ENCODE assay signal across 17 cellular contexts in genomic region chr3:9415485-9416138, GRCh38. TPM values are rescaled to one million over a fixed set of nuclear protein-coding genes. Genes with fewer than 3 reads are reported as not detected.
A peak's percentile ranks its signal among the peaks of the same experiment; 100 is the strongest.
DNase-seq lines count a peak whose midpoint lies in the region; ATAC-seq and TF ChIP-seq lines count a peak whose summit lies in the region.
"Had no signal": no experiment of that assay in that cellular context is flagged by ENCODE, and none has a peak within 500 bp of the region (broad histone marks: within the 10 kb centered on the region; RNA-seq: fewer than 3 reads in every experiment).

No MANE protein-coding gene starts in this region.

- H4K91ac ChIP-seq in mesenchymal stem cell (ENCODE audit: low read length), result no peak overlapping the region

- no peak for DNase-seq in left ventricle myocardium inferior
- no peak for DNase-seq in cardiac septum (ENCODE audit: low spot score)
- no peak for DNase-seq in activated T-helper 2 cell treated with anti-CD3 and anti-CD28 coated beads, Interferon-gamma antibody, Interleukin-2, Interleukin-4, amounts not matched to agents 10 μg/mL and 5 μg/mL and 100 μg/mL, durations not matched to agents 14 hours and 24 hours and 36 hours (ENCODE audit: low spot score)
- DNase-seq in mesenchymal stem cell, result no peak
- DNase-seq in NCI-H1092 treated with DMSO at 0.1 percent for 48 hours (lab: John Stamatoyannopoulos, UW), result no peak
- DNase-seq in ascending aorta (ENCODE audit: low spot score in 2 of 2), result no peak
- DNase-seq: AML-193; DMS53; esophagus squamous epithelium; MV-4-11; naive B cell; stimulated activated CD4-positive, alpha-beta T cell treated with anti-CD3 and anti-CD28 coated beads, Interleukin-2, amount 100 ng/mL, for 24 hours; T-helper 2 cell; tibial artery had no signal

- H2BK5ac ChIP-seq in mesenchymal stem cell (ENCODE audit: low read depth, low read length, poor library complexity, severe bottlenecking), result no peak overlapping the region

- H3K9me3 Mint-ChIP-seq in activated T-helper 2 cell treated with anti-CD3 and anti-CD28 coated beads, Interferon-gamma antibody, Interleukin-2, Interleukin-4, amounts not matched to agents 10 μg/mL and 5 μg/mL and 100 μg/mL, durations not matched to agents 14 hours and 24 hours and 36 hours, result no peaks in the 10 kb centered on the region
- H3K9me3 Mint-ChIP-seq: naive B cell had no signal

- H3K4me3 Mint-ChIP-seq in activated T-helper 2 cell treated with anti-CD3 and anti-CD28 coated beads, Interferon-gamma antibody, Interleukin-2, Interleukin-4, amounts not matched to agents 10 μg/mL and 5 μg/mL and 100 μg/mL, durations not matched to agents 14 hours and 24 hours and 36 hours (ENCODE audit: low read depth), result no peak overlapping the region
- H3K4me3 Mint-ChIP-seq: naive B cell had no signal

- no peaks in the 10 kb centered on the region for H3K79me1 ChIP-seq in mesenchymal stem cell (replicated peaks; ENCODE audit: low read length, poor library complexity, severe bottlenecking)

- 92% methylated on average over 4 of the region's 6 CpGs for whole genome bisulfite sequencing in mesenchymal stem cell

- H3K27ac Mint-ChIP-seq in activated T-helper 2 cell treated with anti-CD3 and anti-CD28 coated beads, Interferon-gamma antibody, Interleukin-2, Interleukin-4, amounts not matched to agents 10 μg/mL and 5 μg/mL and 100 μg/mL, durations not matched to agents 14 hours and 24 hours and 36 hours, result peak overlapping the region; percentile 27

- no peaks in the 10 kb centered on the region for H3K27me3 Mint-ChIP-seq in activated T-helper 2 cell treated with anti-CD3 and anti-CD28 coated beads, Interferon-gamma antibody, Interleukin-2, Interleukin-4, amounts not matched to agents 10 μg/mL and 5 μg/mL and 100 μg/mL, durations not matched to agents 14 hours and 24 hours and 36 hours (ENCODE audit: low read depth)
- H3K27me3 Mint-ChIP-seq: naive B cell had no signal

- H3K27ac ChIP-seq in left ventricle myocardium inferior (replicated peaks) (peak overlapping the region; percentile 15), mesenchymal stem cell (ENCODE audit: low read length, poor library complexity, severe bottlenecking) (no peak overlapping the region), ascending aorta (peak overlapping the region in 1 of 2 donors; percentile 4)
- H3K27ac ChIP-seq: hepatocyte, tibial artery had no signal

- H3K23ac ChIP-seq in mesenchymal stem cell (ENCODE audit: low read length in 2 of 2), result no peak overlapping the region

- no peak overlapping the region for H2AFZ ChIP-seq in mesenchymal stem cell (ENCODE audit: low read depth, low read length)
- H2AFZ ChIP-seq: hepatocyte had no signal

- H4K8ac ChIP-seq in mesenchymal stem cell (ENCODE audit: low read length), result no peak overlapping the region

- H3K27me3 ChIP-seq in left ventricle myocardium inferior (ENCODE audit: low read depth) (no peaks in the 10 kb centered on the region), mesenchymal stem cell (ENCODE audit: control insufficient read depth in 1 of 2, insufficient read depth in 1 of 2, low read length in 2 of 2) (no peaks in the 10 kb centered on the region), ascending aorta (no peaks in the 10 kb centered on the region)
- H3K27me3 ChIP-seq: esophagus squamous epithelium, hepatocyte, tibial artery had no signal

- no peak overlapping the region for H2BK120ac ChIP-seq in mesenchymal stem cell (ENCODE audit: low read depth, low read length)

- H3K18ac ChIP-seq in mesenchymal stem cell (ENCODE audit: low read depth in 1 of 2, low read length in 2 of 2), result no peak overlapping the region

- ATAC-seq in GM21576 (IDR thresholded peaks at IDR 0.05; ENCODE audit: unreplicated experiment) (no peak), GM21619 (IDR thresholded peaks at IDR 0.05; ENCODE audit: unreplicated experiment) (no peak)

- H3K9ac ChIP-seq in mesenchymal stem cell (ENCODE audit: low read length), result peak overlapping the region; percentile 44

- no peaks in the 10 kb centered on the region for H3K9me3 ChIP-seq in left ventricle myocardium inferior (replicated peaks)
- no peaks in the 10 kb centered on the region for H3K9me3 ChIP-seq in mesenchymal stem cell (ENCODE audit: control insufficient read depth, low read length)
- H3K9me3 ChIP-seq in ascending aorta, result no peaks in the 10 kb centered on the region
- H3K9me3 ChIP-seq: esophagus squamous epithelium, tibial artery had no signal

- TF ChIP-seq CTCF in left ventricle myocardium inferior (IDR thresholded peaks at IDR 0.05; ENCODE audit: borderline replicate concordance) (no peak), ascending aorta (IDR thresholded peaks at IDR 0.05) (no peak)

- no peak overlapping the region for H3K4ac ChIP-seq in mesenchymal stem cell (ENCODE audit: low read depth in 1 of 2, low read length in 2 of 2)

- peaks cover 30% of the 10 kb centered on the region for H3K4me1 Mint-ChIP-seq in activated T-helper 2 cell treated with anti-CD3 and anti-CD28 coated beads, Interferon-gamma antibody, Interleukin-2, Interleukin-4, amounts not matched to agents 10 μg/mL and 5 μg/mL and 100 μg/mL, durations not matched to agents 14 hours and 24 hours and 36 hours (ENCODE audit: low read depth)

- H3K4me2 ChIP-seq in mesenchymal stem cell (ENCODE audit: low read length, poor library complexity, severe bottlenecking), result no peak overlapping the region
- H3K4me2 ChIP-seq: hepatocyte had no signal

- intact Hi-C loops in left ventricle myocardium inferior (cut with micrococcal nuclease) (no loop called here), cardiac septum (cut with DNase I) (no loop called here), ascending aorta (cut with DNase I) (no loop called here)
- intact Hi-C loops in activated T-helper 2 cell treated with anti-CD3 and anti-CD28 coated beads, Interferon-gamma antibody, Interleukin-2, Interleukin-4, amounts not matched to agents 10 μg/mL and 5 μg/mL and 100 μg/mL, durations not matched to agents 14 hours and 24 hours and 36 hours (cut with micrococcal nuclease), result no loop called here

- H3K4me1 ChIP-seq in left ventricle myocardium inferior (peaks cover 90% of the 10 kb centered on the region), mesenchymal stem cell (ENCODE audit: control insufficient read depth, insufficient read depth, low read depth, low read length) (peaks cover 3% of the 10 kb centered on the region), ascending aorta (peaks cover 0 to 51% of the 10 kb centered on the region in 2 donors)

- peaks cover 25% of the 10 kb centered on the region for H3K36me3 Mint-ChIP-seq in activated T-helper 2 cell treated with anti-CD3 and anti-CD28 coated beads, Interferon-gamma antibody, Interleukin-2, Interleukin-4, amounts not matched to agents 10 μg/mL and 5 μg/mL and 100 μg/mL, durations not matched to agents 14 hours and 24 hours and 36 hours (ENCODE audit: low read depth)

- no peak overlapping the region for H3K4me3 ChIP-seq in left ventricle myocardium inferior
- H3K4me3 ChIP-seq in mesenchymal stem cell (ENCODE audit: insufficient read depth in 1 of 2, low read depth in 1 of 2, low read length in 2 of 2), result peak overlapping the region in 1 of 2 experiments; percentile 42
- H3K4me3 ChIP-seq in ascending aorta, result no peak overlapping the region
- H3K4me3 ChIP-seq: esophagus squamous epithelium, hepatocyte, tibial artery had no signal

- no peak overlapping the region for H2BK15ac ChIP-seq in mesenchymal stem cell (ENCODE audit: low read depth, poor library complexity, severe bottlenecking)

- no peak overlapping the region for H2AK5ac ChIP-seq in mesenchymal stem cell (ENCODE audit: low read length, severe bottlenecking)

- H3K36me3 ChIP-seq in left ventricle myocardium inferior (peaks cover 7% of the 10 kb centered on the region), mesenchymal stem cell (ENCODE audit: control insufficient read depth in 1 of 2, insufficient read depth in 2 of 2, low read depth in 1 of 2, low read length in 2 of 2) (peaks cover 0 to 7% of the 10 kb centered on the region in 2 experiments), ascending aorta (no peaks in the 10 kb centered on the region)
- H3K36me3 ChIP-seq: tibial artery had no signal

- no peak overlapping the region for H2BK12ac ChIP-seq in mesenchymal stem cell (ENCODE audit: low read length in 2 of 2)

- no peak overlapping the region for H3K14ac ChIP-seq in mesenchymal stem cell (ENCODE audit: low read length in 2 of 2)

RNA-seq across cellular contexts. Expression of gene SETD5, which starts 18.2 kb away (rescaled TPM):
- 49.9 TPM for total RNA-seq in left ventricle myocardium inferior
- total RNA-seq in cardiac septum, result 65.9 TPM
- total RNA-seq in activated T-helper 2 cell treated with anti-CD3 and anti-CD28 coated beads, Interferon-gamma antibody, Interleukin-2, Interleukin-4, amounts not matched to agents 10 μg/mL and 5 μg/mL and 100 μg/mL, durations not matched to agents 14 hours and 24 hours and 36 hours, result 146 and 148 TPM in 2 replicates
- polyA plus RNA-seq in mesenchymal stem cell (2013, experiment 1 of 2), result 83.9 TPM
- polyA plus RNA-seq in mesenchymal stem cell (2013, experiment 2 of 2), result 77.6 TPM
- 239 TPM for total RNA-seq in ascending aorta

RNA-seq across cellular contexts. Expression of gene THUMPD3, which starts 52.8 kb away (rescaled TPM):
- 57.4 TPM for total RNA-seq in left ventricle myocardium inferior
- total RNA-seq in cardiac septum, result 53.5 TPM
- total RNA-seq in activated T-helper 2 cell treated with anti-CD3 and anti-CD28 coated beads, Interferon-gamma antibody, Interleukin-2, Interleukin-4, amounts not matched to agents 10 μg/mL and 5 μg/mL and 100 μg/mL, durations not matched to agents 14 hours and 24 hours and 36 hours, result 56.5 and 57.7 TPM in 2 replicates
- polyA plus RNA-seq in mesenchymal stem cell (2013, experiment 1 of 2), result 19.1 TPM
- polyA plus RNA-seq in mesenchymal stem cell (2013, experiment 2 of 2), result 20.3 TPM
- 24.4 TPM for total RNA-seq in ascending aorta
